1 cellular context compared by ENCODE assay signal in the genomic region with DNA sequence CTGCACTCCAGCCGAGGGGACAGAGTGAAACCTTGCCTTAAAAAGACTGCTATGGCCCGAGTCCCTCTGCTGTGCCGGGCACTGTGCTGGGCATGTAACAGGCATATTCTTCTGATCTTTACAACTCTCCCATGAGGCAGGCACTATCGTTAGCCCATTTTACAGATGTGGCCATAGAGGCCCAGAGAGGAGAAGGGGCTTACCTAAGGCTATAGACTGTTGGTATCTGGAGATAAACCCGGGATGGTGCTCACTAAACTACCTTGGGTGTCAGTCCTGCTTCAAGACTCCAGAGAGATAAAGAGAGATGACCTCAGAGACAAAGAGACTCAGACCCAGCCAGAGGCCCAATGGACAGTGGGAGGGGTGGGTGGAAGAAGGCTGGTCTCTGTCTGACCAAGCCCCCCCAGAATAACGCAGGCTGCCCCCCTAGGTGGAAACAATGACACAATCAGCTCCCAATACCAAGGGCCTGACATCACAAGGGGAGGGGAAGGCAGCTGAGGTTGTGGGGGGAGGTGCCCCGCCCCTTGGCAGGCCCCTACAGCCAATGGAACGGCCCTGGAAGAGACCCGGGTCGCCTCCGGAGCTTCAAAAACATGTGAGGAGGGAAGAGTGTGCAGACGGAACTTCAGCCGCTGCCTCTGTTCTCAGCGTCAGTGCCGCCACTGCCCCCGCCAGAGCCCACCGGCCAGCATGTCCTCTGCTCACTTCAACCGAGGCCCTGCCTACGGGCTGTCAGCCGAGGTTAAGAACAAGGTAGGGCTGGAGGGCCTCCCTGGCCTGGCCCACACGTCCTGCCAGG.
TF ChIP-seq lines count a peak whose summit lies in the region.

A gene (plus strand): TSS at position 620 of the 805 bp plus-strand sequence. CDS start 77 bp downstream, at position 697.

TF ChIP-seq in K562, 482 proteins besides CTCF, POLR2A, EP300 and RAD21 (continued from another document and continues in another):
- TF ChIP-seq, protein P1, sequence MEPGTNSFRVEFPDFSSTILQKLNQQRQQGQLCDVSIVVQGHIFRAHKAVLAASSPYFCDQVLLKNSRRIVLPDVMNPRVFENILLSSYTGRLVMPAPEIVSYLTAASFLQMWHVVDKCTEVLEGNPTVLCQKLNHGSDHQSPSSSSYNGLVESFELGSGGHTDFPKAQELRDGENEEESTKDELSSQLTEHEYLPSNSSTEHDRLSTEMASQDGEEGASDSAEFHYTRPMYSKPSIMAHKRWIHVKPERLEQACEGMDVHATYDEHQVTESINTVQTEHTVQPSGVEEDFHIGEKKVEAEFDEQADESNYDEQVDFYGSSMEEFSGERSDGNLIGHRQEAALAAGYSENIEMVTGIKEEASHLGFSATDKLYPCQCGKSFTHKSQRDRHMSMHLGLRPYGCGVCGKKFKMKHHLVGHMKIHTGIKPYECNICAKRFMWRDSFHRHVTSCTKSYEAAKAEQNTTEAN (CRISPR knock-in tag; IDR thresholded peaks at IDR 0.05) = no peak
- peak; percentile 65; the same call in 1 of the 2 replicates for TF ChIP-seq CEBPG (CRISPR knock-in tag; IDR thresholded peaks at IDR 0.05)
- TF ChIP-seq CEBPG (tag; conservative IDR thresholded peaks at IDR 0.05 in 1 of 2, IDR thresholded peaks at IDR 0.05 in 1 of 2) = no peak
- TF ChIP-seq, protein P2, sequence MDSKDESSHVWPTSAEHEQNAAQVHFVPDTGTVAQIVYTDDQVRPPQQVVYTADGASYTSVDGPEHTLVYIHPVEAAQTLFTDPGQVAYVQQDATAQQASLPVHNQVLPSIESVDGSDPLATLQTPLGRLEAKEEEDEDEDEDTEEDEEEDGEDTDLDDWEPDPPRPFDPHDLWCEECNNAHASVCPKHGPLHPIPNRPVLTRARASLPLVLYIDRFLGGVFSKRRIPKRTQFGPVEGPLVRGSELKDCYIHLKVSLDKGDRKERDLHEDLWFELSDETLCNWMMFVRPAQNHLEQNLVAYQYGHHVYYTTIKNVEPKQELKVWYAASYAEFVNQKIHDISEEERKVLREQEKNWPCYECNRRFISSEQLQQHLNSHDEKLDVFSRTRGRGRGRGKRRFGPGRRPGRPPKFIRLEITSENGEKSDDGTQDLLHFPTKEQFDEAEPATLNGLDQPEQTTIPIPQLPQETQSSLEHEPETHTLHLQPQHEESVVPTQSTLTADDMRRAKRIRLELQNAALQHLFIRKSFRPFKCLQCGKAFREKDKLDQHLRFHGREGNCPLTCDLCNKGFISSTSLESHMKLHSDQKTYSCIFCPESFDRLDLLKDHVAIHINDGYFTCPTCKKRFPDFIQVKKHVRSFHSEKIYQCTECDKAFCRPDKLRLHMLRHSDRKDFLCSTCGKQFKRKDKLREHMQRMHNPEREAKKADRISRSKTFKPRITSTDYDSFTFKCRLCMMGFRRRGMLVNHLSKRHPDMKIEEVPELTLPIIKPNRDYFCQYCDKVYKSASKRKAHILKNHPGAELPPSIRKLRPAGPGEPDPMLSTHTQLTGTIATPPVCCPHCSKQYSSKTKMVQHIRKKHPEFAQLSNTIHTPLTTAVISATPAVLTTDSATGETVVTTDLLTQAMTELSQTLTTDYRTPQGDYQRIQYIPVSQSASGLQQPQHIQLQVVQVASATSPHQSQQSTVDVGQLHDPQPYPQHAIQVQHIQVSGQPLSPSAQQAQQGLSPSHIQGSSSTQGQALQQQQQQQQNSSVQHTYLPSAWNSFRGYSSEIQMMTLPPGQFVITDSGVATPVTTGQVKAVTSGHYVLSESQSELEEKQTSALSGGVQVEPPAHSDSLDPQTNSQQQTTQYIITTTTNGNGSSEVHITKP (IDR thresholded peaks at IDR 0.05; ENCODE audit: partially characterized antibody) = peak; percentile 97
- TF ChIP-seq HSF4 (CRISPR knock-in tag; IDR thresholded peaks at IDR 0.05; ENCODE audit: borderline replicate concordance) = no peak
- TF ChIP-seq CREBBP (IDR thresholded peaks at IDR 0.05; ENCODE audit: low read depth, low read length) = no peak
- TF ChIP-seq HDAC2 (IDR thresholded peaks at IDR 0.05) = peak; percentile 92
- 0 out of 4 replicates have a peak, but pooled peaks of 1 of the 2 experiments have one; percentile 5 for TF ChIP-seq NRF1 (conservative IDR thresholded peaks at IDR 0.05 in 1 of 2, IDR thresholded peaks at IDR 0.05 in 1 of 2)
- peak; percentile 99 for TF ChIP-seq RBM25 (IDR thresholded peaks at IDR 0.05; ENCODE audit: low read depth, low read length, severe bottlenecking)
- no peak for TF ChIP-seq MEIS2 (IDR thresholded peaks at IDR 0.05; ENCODE audit: partially characterized antibody)
- no peak for TF ChIP-seq RAD51 (IDR thresholded peaks at IDR 0.05; ENCODE audit: borderline replicate concordance, low read depth)
- TF ChIP-seq, protein P3, sequence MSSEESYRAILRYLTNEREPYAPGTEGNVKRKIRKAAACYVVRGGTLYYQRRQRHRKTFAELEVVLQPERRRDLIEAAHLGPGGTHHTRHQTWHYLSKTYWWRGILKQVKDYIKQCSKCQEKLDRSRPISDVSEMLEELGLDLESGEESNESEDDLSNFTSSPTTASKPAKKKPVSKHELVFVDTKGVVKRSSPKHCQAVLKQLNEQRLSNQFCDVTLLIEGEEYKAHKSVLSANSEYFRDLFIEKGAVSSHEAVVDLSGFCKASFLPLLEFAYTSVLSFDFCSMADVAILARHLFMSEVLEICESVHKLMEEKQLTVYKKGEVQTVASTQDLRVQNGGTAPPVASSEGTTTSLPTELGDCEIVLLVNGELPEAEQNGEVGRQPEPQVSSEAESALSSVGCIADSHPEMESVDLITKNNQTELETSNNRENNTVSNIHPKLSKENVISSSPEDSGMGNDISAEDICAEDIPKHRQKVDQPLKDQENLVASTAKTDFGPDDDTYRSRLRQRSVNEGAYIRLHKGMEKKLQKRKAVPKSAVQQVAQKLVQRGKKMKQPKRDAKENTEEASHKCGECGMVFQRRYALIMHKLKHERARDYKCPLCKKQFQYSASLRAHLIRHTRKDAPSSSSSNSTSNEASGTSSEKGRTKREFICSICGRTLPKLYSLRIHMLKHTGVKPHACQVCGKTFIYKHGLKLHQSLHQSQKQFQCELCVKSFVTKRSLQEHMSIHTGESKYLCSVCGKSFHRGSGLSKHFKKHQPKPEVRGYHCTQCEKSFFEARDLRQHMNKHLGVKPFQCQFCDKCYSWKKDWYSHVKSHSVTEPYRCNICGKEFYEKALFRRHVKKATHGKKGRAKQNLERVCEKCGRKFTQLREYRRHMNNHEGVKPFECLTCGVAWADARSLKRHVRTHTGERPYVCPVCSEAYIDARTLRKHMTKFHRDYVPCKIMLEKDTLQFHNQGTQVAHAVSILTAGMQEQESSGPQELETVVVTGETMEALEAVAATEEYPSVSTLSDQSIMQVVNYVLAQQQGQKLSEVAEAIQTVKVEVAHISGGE (CRISPR knock-in tag; IDR thresholded peaks at IDR 0.05) = peak in 1 of 3 experiments; percentile 47; a peak in 1 of 6 replicates
- TF ChIP-seq ETS2 (tag; IDR thresholded peaks at IDR 0.05; ENCODE audit: borderline replicate concordance, poor library complexity, severe bottlenecking) = no peak
- TF ChIP-seq SMARCE1 (IDR thresholded peaks at IDR 0.05) = peak; percentile 49
- TF ChIP-seq, protein P4, sequence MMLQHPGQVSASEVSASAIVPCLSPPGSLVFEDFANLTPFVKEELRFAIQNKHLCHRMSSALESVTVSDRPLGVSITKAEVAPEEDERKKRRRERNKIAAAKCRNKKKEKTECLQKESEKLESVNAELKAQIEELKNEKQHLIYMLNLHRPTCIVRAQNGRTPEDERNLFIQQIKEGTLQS (IDR thresholded peaks at IDR 0.05) = peak; percentile 85
- TF ChIP-seq, protein P4 (CRISPR knock-in tag; conservative IDR thresholded peaks at IDR 0.05) = no peak
- no peak for TF ChIP-seq MAFK (IDR thresholded peaks at IDR 0.05; ENCODE audit: low read length)
- no peak for TF ChIP-seq ZNF695 (CRISPR knock-in tag; IDR thresholded peaks at IDR 0.05)
- peak in 1 of 2 experiments; percentile 66; a peak in 1 of 4 replicates for TF ChIP-seq TEAD1 (CRISPR knock-in tag; IDR thresholded peaks at IDR 0.05)
- peak; percentile 37; the same call in 1 of the 2 replicates for TF ChIP-seq LCOR (CRISPR knock-in tag; IDR thresholded peaks at IDR 0.05)
- TF ChIP-seq, protein P5, sequence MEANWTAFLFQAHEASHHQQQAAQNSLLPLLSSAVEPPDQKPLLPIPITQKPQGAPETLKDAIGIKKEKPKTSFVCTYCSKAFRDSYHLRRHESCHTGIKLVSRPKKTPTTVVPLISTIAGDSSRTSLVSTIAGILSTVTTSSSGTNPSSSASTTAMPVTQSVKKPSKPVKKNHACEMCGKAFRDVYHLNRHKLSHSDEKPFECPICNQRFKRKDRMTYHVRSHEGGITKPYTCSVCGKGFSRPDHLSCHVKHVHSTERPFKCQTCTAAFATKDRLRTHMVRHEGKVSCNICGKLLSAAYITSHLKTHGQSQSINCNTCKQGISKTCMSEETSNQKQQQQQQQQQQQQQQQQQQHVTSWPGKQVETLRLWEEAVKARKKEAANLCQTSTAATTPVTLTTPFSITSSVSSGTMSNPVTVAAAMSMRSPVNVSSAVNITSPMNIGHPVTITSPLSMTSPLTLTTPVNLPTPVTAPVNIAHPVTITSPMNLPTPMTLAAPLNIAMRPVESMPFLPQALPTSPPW (CRISPR knock-in tag; IDR thresholded peaks at IDR 0.05) = peak; percentile 75
- TF ChIP-seq JUND (IDR thresholded peaks at IDR 0.05; ENCODE audit: borderline replicate concordance, low read depth, low read length) = peak; percentile 57
- TF ChIP-seq JUND (tag; IDR thresholded peaks at IDR 0.05; ENCODE audit: borderline replicate concordance, low read depth, low read length) = peak; percentile 65; the same call in 1 of the 3 replicates
- peak; percentile 30; the same call in 1 of the 2 replicates for TF ChIP-seq ESRRA (IDR thresholded peaks at IDR 0.05; ENCODE audit: borderline replicate concordance, low read depth)
- TF ChIP-seq MBD2 (IDR thresholded peaks at IDR 0.05; ENCODE audit: borderline replicate concordance, low read depth) = 0 out of 2 replicates have a peak, but pooled peaks have one; percentile 12
- TF ChIP-seq L3MBTL2 (IDR thresholded peaks at IDR 0.05) = peak; percentile 41; the same call in 1 of the 2 replicates
- TF ChIP-seq, protein P6, sequence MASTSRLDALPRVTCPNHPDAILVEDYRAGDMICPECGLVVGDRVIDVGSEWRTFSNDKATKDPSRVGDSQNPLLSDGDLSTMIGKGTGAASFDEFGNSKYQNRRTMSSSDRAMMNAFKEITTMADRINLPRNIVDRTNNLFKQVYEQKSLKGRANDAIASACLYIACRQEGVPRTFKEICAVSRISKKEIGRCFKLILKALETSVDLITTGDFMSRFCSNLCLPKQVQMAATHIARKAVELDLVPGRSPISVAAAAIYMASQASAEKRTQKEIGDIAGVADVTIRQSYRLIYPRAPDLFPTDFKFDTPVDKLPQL (IDR thresholded peaks at IDR 0.05; ENCODE audit: extremely low read depth, insufficient read length) = no peak
- no peak for TF ChIP-seq NCOA6 (IDR thresholded peaks at IDR 0.05)
- TF ChIP-seq, protein P7, sequence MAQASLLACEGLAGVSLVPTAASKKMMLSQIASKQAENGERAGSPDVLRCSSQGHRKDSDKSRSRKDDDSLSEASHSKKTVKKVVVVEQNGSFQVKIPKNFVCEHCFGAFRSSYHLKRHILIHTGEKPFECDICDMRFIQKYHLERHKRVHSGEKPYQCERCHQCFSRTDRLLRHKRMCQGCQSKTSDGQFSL (CRISPR knock-in tag; IDR thresholded peaks at IDR 0.05) = peak; percentile 61; the same call in 1 of the 2 replicates
- TF ChIP-seq, protein P7 (tag; IDR thresholded peaks at IDR 0.05) = no peak
- no peak for TF ChIP-seq PURB (CRISPR knock-in tag; IDR thresholded peaks at IDR 0.05; ENCODE audit: low read depth)
- no peak for TF ChIP-seq HDAC6 (IDR thresholded peaks at IDR 0.05; ENCODE audit: low read depth, low read length)
- TF ChIP-seq ZNF354B (CRISPR knock-in tag; IDR thresholded peaks at IDR 0.05) = no peak
- TF ChIP-seq, protein P8, sequence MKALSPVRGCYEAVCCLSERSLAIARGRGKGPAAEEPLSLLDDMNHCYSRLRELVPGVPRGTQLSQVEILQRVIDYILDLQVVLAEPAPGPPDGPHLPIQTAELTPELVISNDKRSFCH (CRISPR knock-in tag; IDR thresholded peaks at IDR 0.05) = no peak
- TF ChIP-seq, protein P8 (tag; IDR thresholded peaks at IDR 0.05) = no peak
- TF ChIP-seq ZNF217 (CRISPR knock-in tag; IDR thresholded peaks at IDR 0.05) = no peak
- TF ChIP-seq MYNN (IDR thresholded peaks at IDR 0.05) = no peak
- TF ChIP-seq MYNN (CRISPR knock-in tag; IDR thresholded peaks at IDR 0.05) = no peak
- no peak for TF ChIP-seq KAT8 (IDR thresholded peaks at IDR 0.05; ENCODE audit: low read depth)
- TF ChIP-seq, protein P9, sequence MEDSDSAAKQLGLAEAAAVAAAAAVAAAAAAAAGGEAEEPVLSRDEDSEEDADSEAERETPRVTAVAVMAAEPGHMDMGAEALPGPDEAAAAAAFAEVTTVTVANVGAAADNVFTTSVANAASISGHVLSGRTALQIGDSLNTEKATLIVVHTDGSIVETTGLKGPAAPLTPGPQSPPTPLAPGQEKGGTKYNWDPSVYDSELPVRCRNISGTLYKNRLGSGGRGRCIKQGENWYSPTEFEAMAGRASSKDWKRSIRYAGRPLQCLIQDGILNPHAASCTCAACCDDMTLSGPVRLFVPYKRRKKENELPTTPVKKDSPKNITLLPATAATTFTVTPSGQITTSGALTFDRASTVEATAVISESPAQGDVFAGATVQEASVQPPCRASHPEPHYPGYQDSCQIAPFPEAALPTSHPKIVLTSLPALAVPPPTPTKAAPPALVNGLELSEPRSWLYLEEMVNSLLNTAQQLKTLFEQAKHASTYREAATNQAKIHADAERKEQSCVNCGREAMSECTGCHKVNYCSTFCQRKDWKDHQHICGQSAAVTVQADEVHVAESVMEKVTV (CRISPR knock-in tag; IDR thresholded peaks at IDR 0.05) = no peak
- TF ChIP-seq SRSF7 (optimal IDR thresholded peaks at IDR 0.05; ENCODE audit: low read depth, low read length) = no peak
- no peak for TF ChIP-seq PYGO2 (tag; IDR thresholded peaks at IDR 0.05)
- peak; percentile 77 for TF ChIP-seq RBFOX2 (IDR thresholded peaks at IDR 0.05; ENCODE audit: low read depth, low read length)
- TF ChIP-seq, protein P10, sequence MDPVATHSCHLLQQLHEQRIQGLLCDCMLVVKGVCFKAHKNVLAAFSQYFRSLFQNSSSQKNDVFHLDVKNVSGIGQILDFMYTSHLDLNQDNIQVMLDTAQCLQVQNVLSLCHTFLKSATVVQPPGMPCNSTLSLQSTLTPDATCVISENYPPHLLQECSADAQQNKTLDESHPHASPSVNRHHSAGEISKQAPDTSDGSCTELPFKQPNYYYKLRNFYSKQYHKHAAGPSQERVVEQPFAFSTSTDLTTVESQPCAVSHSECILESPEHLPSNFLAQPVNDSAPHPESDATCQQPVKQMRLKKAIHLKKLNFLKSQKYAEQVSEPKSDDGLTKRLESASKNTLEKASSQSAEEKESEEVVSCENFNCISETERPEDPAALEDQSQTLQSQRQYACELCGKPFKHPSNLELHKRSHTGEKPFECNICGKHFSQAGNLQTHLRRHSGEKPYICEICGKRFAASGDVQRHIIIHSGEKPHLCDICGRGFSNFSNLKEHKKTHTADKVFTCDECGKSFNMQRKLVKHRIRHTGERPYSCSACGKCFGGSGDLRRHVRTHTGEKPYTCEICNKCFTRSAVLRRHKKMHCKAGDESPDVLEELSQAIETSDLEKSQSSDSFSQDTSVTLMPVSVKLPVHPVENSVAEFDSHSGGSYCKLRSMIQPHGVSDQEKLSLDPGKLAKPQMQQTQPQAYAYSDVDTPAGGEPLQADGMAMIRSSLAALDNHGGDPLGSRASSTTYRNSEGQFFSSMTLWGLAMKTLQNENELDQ (CRISPR knock-in tag; IDR thresholded peaks at IDR 0.05; ENCODE audit: borderline replicate concordance) = no peak
